Comparison of ENCODE assay signal across 12 cellular contexts in the genomic region with DNA sequence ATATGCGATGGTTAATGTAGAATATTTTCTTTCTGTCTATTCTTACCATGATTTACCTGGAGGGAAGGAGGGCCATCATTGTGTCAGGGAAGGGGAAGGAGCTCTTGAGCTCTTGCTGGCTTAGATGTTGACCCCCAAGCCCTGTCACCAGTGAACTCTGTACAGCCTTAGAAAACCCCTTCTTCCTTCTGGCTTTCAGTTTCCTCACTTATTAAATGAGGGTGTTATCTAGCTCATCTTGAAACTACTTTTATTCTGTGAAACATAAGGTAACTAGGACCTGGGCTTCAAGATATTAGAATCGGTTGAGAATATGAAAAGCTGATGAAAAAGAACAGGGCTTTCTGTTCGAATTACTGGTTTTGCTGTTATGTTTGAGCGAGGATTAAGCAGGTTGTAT. TPM values are rescaled to one million over a fixed set of nuclear protein-coding genes. Genes with fewer than 3 reads are reported as not detected.
DNase-seq lines count a peak whose midpoint lies in the region; ATAC-seq and TF ChIP-seq lines count a peak whose summit lies in the region.
"Had no signal": no experiment of that assay in that cellular context is flagged by ENCODE, and none has a peak within 500 bp of the region (broad histone marks: within the 10 kb centered on the region; RNA-seq: fewer than 3 reads in every experiment).

No MANE protein-coding gene starts in this region.

- H3K36me3 Mint-ChIP-seq in chondrocyte (ENCODE audit: low read depth): peaks cover 11% of the 10 kb centered on the region

- H3K27me3 Mint-ChIP-seq in stimulated activated naive CD8-positive, alpha-beta T cell treated with anti-CD3 and anti-CD28 coated beads, Interleukin-15, amount 100 ng/mL, for 72 hours: no peaks in the 10 kb centered on the region
- no peaks in the 10 kb centered on the region for H3K27me3 Mint-ChIP-seq in chondrocyte (ENCODE audit: low read depth)
- H3K27me3 Mint-ChIP-seq: progenitor cell of endocrine pancreas had no signal

- H3K4me1 Mint-ChIP-seq in stimulated activated naive CD8-positive, alpha-beta T cell treated with anti-CD3 and anti-CD28 coated beads, Interleukin-15, amount 100 ng/mL, for 72 hours: no peaks in the 10 kb centered on the region
- peaks cover 44% of the 10 kb centered on the region for H3K4me1 Mint-ChIP-seq in chondrocyte (ENCODE audit: low read depth)

- no peaks in the 10 kb centered on the region for H3K9me3 Mint-ChIP-seq in stimulated activated naive CD8-positive, alpha-beta T cell treated with anti-CD3 and anti-CD28 coated beads, Interleukin-15, amount 100 ng/mL, for 72 hours
- no peaks in the 10 kb centered on the region for H3K9me3 Mint-ChIP-seq in chondrocyte (ENCODE audit: low read depth)

- no peak overlapping the region for H3K4me3 Mint-ChIP-seq in stimulated activated naive CD8-positive, alpha-beta T cell treated with anti-CD3 and anti-CD28 coated beads, Interleukin-15, amount 100 ng/mL, for 72 hours
- H3K4me3 Mint-ChIP-seq in chondrocyte (ENCODE audit: unreplicated experiment): no peak overlapping the region

- peak; percentile 49 for ATAC-seq in stimulated activated naive CD8-positive, alpha-beta T cell treated with anti-CD3 and anti-CD28 coated beads, Interleukin-15, Interleukin-2, amounts not matched to agents 100 U/mL and 50 U/mL, for 24 hours
- ATAC-seq in stimulated activated naive CD8-positive, alpha-beta T cell treated with anti-CD3 and anti-CD28 coated beads, Interleukin-15, amount 100 ng/mL, for 72 hours: no peak
- ATAC-seq in HG02642 (IDR thresholded peaks at IDR 0.05; ENCODE audit: poor library complexity, unreplicated experiment) (peak; percentile 88), HG03520 (IDR thresholded peaks at IDR 0.05; ENCODE audit: unreplicated experiment) (peak; percentile 81)

- TF ChIP-seq CTCF in chondrocyte (IDR thresholded peaks at IDR 0.05): no peak

- no peak for DNase-seq in stimulated activated naive CD8-positive, alpha-beta T cell treated with anti-CD3 and anti-CD28 coated beads, Interleukin-15, Interleukin-2, amounts not matched to agents 100 U/mL and 50 U/mL, for 24 hours
- no peak for DNase-seq in stimulated activated naive CD8-positive, alpha-beta T cell treated with anti-CD3 and anti-CD28 coated beads, Interleukin-15, amount 100 ng/mL, for 72 hours
- DNase-seq in NCI-H1105 (lab: John Stamatoyannopoulos, UW) (no peak), chondrocyte (ENCODE audit: low spot score) (no peak), NCI-H82 treated with DMSO at 0.1 percent for 48 hours (lab: John Stamatoyannopoulos, UW; ENCODE audit: unreplicated experiment) (no peak), KG1 (lab: John Stamatoyannopoulos, UW) (no peak)
- DNase-seq: activated CD4-positive, alpha-beta T cell treated with anti-CD3 and anti-CD28 coated beads, Interleukin-2, amount 50 U/mL, for 1 hour; amygdala; kidney glomerular epithelial cell had no signal

- no peak overlapping the region for H3K27ac Mint-ChIP-seq in stimulated activated naive CD8-positive, alpha-beta T cell treated with anti-CD3 and anti-CD28 coated beads, Interleukin-15, amount 100 ng/mL, for 72 hours
- no peak overlapping the region for H3K27ac Mint-ChIP-seq in chondrocyte (ENCODE audit: unreplicated experiment)

RNA-seq across cellular contexts. Expression of gene UTS2B, which starts 25.1 kb away (rescaled TPM):
- total RNA-seq in chondrocyte: 0.17 to 0.44 TPM in 2 of 3 replicates, not detected in the other

RNA-seq across cellular contexts. Expression of gene CCDC50, which starts 26.2 kb away (rescaled TPM):
- 54.5 to 63.9 TPM (median 55.9 TPM) in 3 replicates for total RNA-seq in chondrocyte
